ENCODE assay signal across 1 cellular context in the genomic region with DNA sequence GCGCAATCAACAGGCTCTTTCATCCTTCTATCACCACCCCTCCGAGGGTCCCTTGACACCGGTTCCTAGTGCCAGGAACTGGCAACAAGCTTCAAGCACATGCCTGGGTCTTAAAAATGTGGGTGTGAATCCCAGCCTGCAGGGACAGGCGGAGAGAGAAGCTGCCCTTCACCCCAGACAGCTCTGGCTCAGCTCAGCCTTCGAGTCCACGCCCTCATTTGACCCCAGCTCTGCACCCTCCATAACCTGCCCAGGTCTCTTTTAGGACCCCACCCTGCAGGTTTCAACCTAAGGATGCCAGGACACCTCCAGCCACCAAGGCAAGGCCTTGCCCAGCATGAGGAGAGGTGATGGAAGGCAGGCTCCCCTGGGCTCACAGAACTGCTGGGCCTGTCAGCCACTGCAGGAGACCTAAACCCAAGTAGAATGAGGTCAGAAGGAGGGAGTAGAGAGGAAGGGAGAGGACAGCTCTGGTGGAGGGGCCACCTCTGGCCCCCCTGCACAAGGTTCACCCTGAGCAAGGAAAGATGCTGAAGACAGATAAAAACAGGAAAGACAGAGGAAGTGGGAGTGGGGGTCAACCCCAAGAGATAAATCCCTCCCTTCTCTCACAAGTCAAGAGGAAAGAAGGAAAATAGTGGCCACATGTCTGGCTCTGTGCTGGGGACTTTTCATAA.
TF ChIP-seq lines count a peak whose summit lies in the region.

No MANE protein-coding gene starts in this region.

TF ChIP-seq in IMR-90, 13 proteins besides CTCF, POLR2A, EP300 and RAD21:
- TF ChIP-seq MAFK (IDR thresholded peaks at IDR 0.05; ENCODE audit: low read depth, low read length) (no peak), CEBPB (IDR thresholded peaks at IDR 0.05; ENCODE audit: low read depth, low read length) (no peak), RCOR1 (IDR thresholded peaks at IDR 0.05; ENCODE audit: insufficient replicate concordance, low read length) (no peak), SMC3 (IDR thresholded peaks at IDR 0.05; ENCODE audit: low read depth, low read length) (no peak), FOS (IDR thresholded peaks at IDR 0.05; ENCODE audit: low read depth, low read length) (no peak)
- TF ChIP-seq, protein P1, sequence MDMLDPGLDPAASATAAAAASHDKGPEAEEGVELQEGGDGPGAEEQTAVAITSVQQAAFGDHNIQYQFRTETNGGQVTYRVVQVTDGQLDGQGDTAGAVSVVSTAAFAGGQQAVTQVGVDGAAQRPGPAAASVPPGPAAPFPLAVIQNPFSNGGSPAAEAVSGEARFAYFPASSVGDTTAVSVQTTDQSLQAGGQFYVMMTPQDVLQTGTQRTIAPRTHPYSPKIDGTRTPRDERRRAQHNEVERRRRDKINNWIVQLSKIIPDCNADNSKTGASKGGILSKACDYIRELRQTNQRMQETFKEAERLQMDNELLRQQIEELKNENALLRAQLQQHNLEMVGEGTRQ (IDR thresholded peaks at IDR 0.05; ENCODE audit: low read depth, low read length): no peak
